In genomic region chr16:13158427-13158826, GRCh38 we compare ENCODE assay signal across 23 cellular contexts.
DNase-seq lines count a peak whose midpoint lies in the region; ATAC-seq, FAIRE-seq and TF ChIP-seq lines count a peak whose summit lies in the region.
"Had no signal": no experiment of that assay in that cellular context is flagged by ENCODE, and none has a peak within 500 bp of the region (broad histone marks: within the 10 kb centered on the region; RNA-seq: fewer than 3 reads in every experiment).

No MANE protein-coding gene starts in this region.

- WGBS in K562 (ENCODE audit: insufficient coverage, low coverage, missing lambda C conversion rate): 2% methylated on average over 3 of the region's 3 CpGs
- WGBS in thyroid gland, 2 donors: 85 to 97% methylated on average over 3 of the region's 3 CpGs

- H3K4me1 ChIP-seq in GM23338 (ENCODE audit: insufficient read depth): peaks cover 67% of the 10 kb centered on the region
- no peaks in the 10 kb centered on the region for H3K4me1 ChIP-seq in K562 (replicated peaks in 1 of 2; ENCODE audit: control insufficient read depth in 2 of 2, insufficient read depth in 2 of 2, low read length in 2 of 2)
- H3K4me1 ChIP-seq in thyroid gland: no peaks in the 10 kb centered on the region
- H3K4me1 ChIP-seq: BLaER1 treated with 17β-estradiol and CSF1 and Interleukin-3, amounts not matched to agents 10 nM and 100 nM; Caco-2 had no signal

- FAIRE-seq in K562 (lab: Jason Lieb, UNC): no peak
- FAIRE-seq: A204.1, D721Med, G401.6, GM12891, GM19239 had no signal

- CTCF ChIA-PET in K562 (lab: Yijun Ruan, JAX; ENCODE audit: low intra/inter-chr PET ratio): no interaction called here

- H4K20me1 ChIP-seq in GM23338 (replicated peaks; ENCODE audit: insufficient read depth): no peaks in the 10 kb centered on the region
- no peaks in the 10 kb centered on the region for H4K20me1 ChIP-seq in K562 (replicated peaks; ENCODE audit: control insufficient read depth, insufficient read depth, low read length)
- H4K20me1 ChIP-seq: BLaER1 treated with 17β-estradiol and CSF1 and Interleukin-3, amounts not matched to agents 10 nM and 100 nM had no signal

- no peak overlapping the region for H3K4me3 ChIP-seq in GM23338
- no peak overlapping the region for H3K4me3 ChIP-seq in K562
- H3K4me3 ChIP-seq in thyroid gland (replicated peaks in 1 of 3): no peak overlapping the region
- H3K4me3 ChIP-seq: BLaER1 treated with 17β-estradiol and CSF1 and Interleukin-3, amounts not matched to agents 10 nM and 100 nM had no signal

- DNase-seq in GM23338 (ENCODE audit: low spot score) (no peak), RPMI7951 (ENCODE audit: low read depth) (peak; percentile 17), K562 (ENCODE audit: extremely low read depth in 1 of 4, low spot score in 3 of 4) (no peak), NCI-H345 treated with DMSO at 0.1 percent for 48 hours (lab: John Stamatoyannopoulos, UW; ENCODE audit: unreplicated experiment) (no peak), NCI-H2029 treated with DMSO at 0.1 percent for 48 hours (lab: John Stamatoyannopoulos, UW) (no peak), nucleus accumbens (lab: John Stamatoyannopoulos, UW) (no peak), thyroid gland (no peak)
- DNase-seq: 8988T; AML-193; Caco-2; Calu3; CD4-positive, alpha-beta T cell; CD8-positive, alpha-beta T cell; DMS79 treated with DMSO at 0.1 percent for 48 hours; GF-D8 had no signal

- in situ Hi-C loops in K562 (cut with MboI): no loop called here

- no peak overlapping the region for H3K27ac Mint-ChIP-seq in GM23338
- H3K27ac Mint-ChIP-seq: B cell; CD4-positive, alpha-beta T cell; CD8-positive, alpha-beta T cell had no signal

- intact Hi-C loops in K562 (cut with micrococcal nuclease) (no loop called here), thyroid gland (cut with DNase I) (no loop called here)

- H3K27me3 ChIP-seq in GM23338 (ENCODE audit: insufficient read depth): no peaks in the 10 kb centered on the region
- H3K27me3 ChIP-seq in K562 (ENCODE audit: control insufficient read depth in 2 of 2, insufficient read depth in 2 of 2, low read length in 2 of 2): no peaks in the 10 kb centered on the region
- H3K27me3 ChIP-seq in thyroid gland: no peaks in the 10 kb centered on the region
- H3K27me3 ChIP-seq: BLaER1 treated with 17β-estradiol and CSF1 and Interleukin-3, amounts not matched to agents 10 nM and 100 nM had no signal

- H3K27ac ChIP-seq in GM23338 (ENCODE audit: low read depth) (no peak overlapping the region), K562 (ENCODE audit: extremely low read depth, low read depth, low read length) (no peak overlapping the region), thyroid gland (no peak overlapping the region)
- H3K27ac ChIP-seq: BLaER1 treated with 17β-estradiol and CSF1 and Interleukin-3, amounts not matched to agents 10 nM and 100 nM; C4-2B had no signal

- H3K9me3 ChIP-seq in K562 (replicated peaks; ENCODE audit: control insufficient read depth, insufficient read depth, low read depth, low read length) (no peaks in the 10 kb centered on the region), thyroid gland (no peaks in the 10 kb centered on the region)
- H3K9me3 ChIP-seq: BLaER1 treated with 17β-estradiol and CSF1 and Interleukin-3, amounts not matched to agents 10 nM and 100 nM; Caco-2 had no signal

- POLR2A ChIA-PET in K562 (lab: Yijun Ruan, JAX): no interaction called here

- no peak for TF ChIP-seq EP300 in K562 (IDR thresholded peaks at IDR 0.05; ENCODE audit: low read length)

- no peaks in the 10 kb centered on the region for H3K9me3 Mint-ChIP-seq in GM23338
- H3K9me3 Mint-ChIP-seq: CD8-positive, alpha-beta T cell had no signal

- 0 out of 2 replicates have a peak, but pooled peaks cover 2% of the 10 kb centered on the region for H3K9me2 ChIP-seq in GM23338 (ENCODE audit: insufficient read depth)

- H3K4me2 ChIP-seq in GM23338: 0 out of 2 replicates have a peak overlapping the region, but pooled peaks have one; percentile 48
- no peak overlapping the region for H3K4me2 ChIP-seq in K562 (ENCODE audit: insufficient read depth, low read length)
- H3K4me2 ChIP-seq: BLaER1 treated with 17β-estradiol and CSF1 and Interleukin-3, amounts not matched to agents 10 nM and 100 nM had no signal

- TF ChIP-seq RAD21 in K562 (CRISPR knock-in tag; conservative IDR thresholded peaks at IDR 0.05 in 1 of 2, IDR thresholded peaks at IDR 0.05 in 1 of 2): no peak

- no peak overlapping the region for H2AFZ ChIP-seq in GM23338
- H2AFZ ChIP-seq in K562 (ENCODE audit: low read depth, low read length): no peak overlapping the region

- ATAC-seq in GM23338 (no peak), K562 (no peak)
- ATAC-seq: CD8-positive, alpha-beta T cell had no signal

- TF ChIP-seq POLR2A in K562 (conservative IDR thresholded peaks at IDR 0.05): no peak
- TF ChIP-seq POLR2A in thyroid gland (IDR thresholded peaks at IDR 0.05): no peak

- no peak overlapping the region for H3K9ac ChIP-seq in K562 (ENCODE audit: insufficient read depth in 1 of 2, low read depth in 2 of 2, low read length in 2 of 2)
- H3K9ac ChIP-seq: BLaER1 treated with 17β-estradiol and CSF1 and Interleukin-3, amounts not matched to agents 10 nM and 100 nM had no signal

- peaks cover 3% of the 10 kb centered on the region for H3K27me3 Mint-ChIP-seq in GM23338 (ENCODE audit: insufficient read depth, low read depth, poor library complexity)

- H3K4me3 Mint-ChIP-seq in GM23338: no peak overlapping the region
- H3K4me3 Mint-ChIP-seq: B cell; CD4-positive, alpha-beta T cell; CD8-positive, alpha-beta T cell had no signal

- H3K36me3 ChIP-seq in GM23338 (ENCODE audit: insufficient read depth): no peaks in the 10 kb centered on the region
- no peaks in the 10 kb centered on the region for H3K36me3 ChIP-seq in K562 (ENCODE audit: control insufficient read depth, insufficient read depth, low read length)
- no peaks in the 10 kb centered on the region for H3K36me3 ChIP-seq in thyroid gland
- H3K36me3 ChIP-seq: BLaER1 treated with 17β-estradiol and CSF1 and Interleukin-3, amounts not matched to agents 10 nM and 100 nM had no signal

- no peaks in the 10 kb centered on the region for H3K36me3 Mint-ChIP-seq in GM23338 (ENCODE audit: low read depth)
- H3K36me3 Mint-ChIP-seq: CD8-positive, alpha-beta T cell had no signal

- H3F3A ChIP-seq in GM23338 (replicated peaks; ENCODE audit: low read depth): no peaks in the 10 kb centered on the region

- peaks cover 61% of the 10 kb centered on the region for H3K4me1 Mint-ChIP-seq in GM23338
- H3K4me1 Mint-ChIP-seq: B cell had no signal

- TF ChIP-seq CTCF in GM23338 (conservative IDR thresholded peaks at IDR 0.05; ENCODE audit: low read depth in 2 of 2) (no peak), K562 (IDR thresholded peaks at IDR 0.05 in 2 of 3, conservative IDR thresholded peaks at IDR 0.05 in 1 of 3; ENCODE audit: insufficient read depth in 2 of 3, low read depth in 1 of 3, low read length in 3 of 3) (no peak), thyroid gland (IDR thresholded peaks at IDR 0.05) (no peak)

- BruUV-seq in K562 (replicated peaks; lab: Mats Ljungman, UMichigan): no TSS peak

- H3K79me2 ChIP-seq in GM23338 (replicated peaks; ENCODE audit: insufficient read depth) (peaks cover 57% of the 10 kb centered on the region), K562 (ENCODE audit: control insufficient read depth, insufficient read depth, low read length) (no peaks in the 10 kb centered on the region)

- no peaks in the 10 kb centered on the region for H3K9me1 ChIP-seq in K562 (ENCODE audit: control insufficient read depth, insufficient read depth, low read length)

TF ChIP-seq in GM23338, 12 proteins besides CTCF, POLR2A, EP300 and RAD21:
- TF ChIP-seq STAT1 (IDR thresholded peaks at IDR 0.05; ENCODE audit: unreplicated experiment) (no peak), CREB1 (CRISPR knock-in tag; IDR thresholded peaks at IDR 0.05; ENCODE audit: low read depth) (no peak)

TF ChIP-seq in K562, 482 proteins besides CTCF, POLR2A, EP300 and RAD21:
- TF ChIP-seq ETS2 (tag; IDR thresholded peaks at IDR 0.05; ENCODE audit: borderline replicate concordance, poor library complexity, severe bottlenecking) (no peak), USF2 (CRISPR knock-in tag; IDR thresholded peaks at IDR 0.05) (peak; percentile 71)
